ENCODE assay signal across 1 cellular context in the genomic region with DNA sequence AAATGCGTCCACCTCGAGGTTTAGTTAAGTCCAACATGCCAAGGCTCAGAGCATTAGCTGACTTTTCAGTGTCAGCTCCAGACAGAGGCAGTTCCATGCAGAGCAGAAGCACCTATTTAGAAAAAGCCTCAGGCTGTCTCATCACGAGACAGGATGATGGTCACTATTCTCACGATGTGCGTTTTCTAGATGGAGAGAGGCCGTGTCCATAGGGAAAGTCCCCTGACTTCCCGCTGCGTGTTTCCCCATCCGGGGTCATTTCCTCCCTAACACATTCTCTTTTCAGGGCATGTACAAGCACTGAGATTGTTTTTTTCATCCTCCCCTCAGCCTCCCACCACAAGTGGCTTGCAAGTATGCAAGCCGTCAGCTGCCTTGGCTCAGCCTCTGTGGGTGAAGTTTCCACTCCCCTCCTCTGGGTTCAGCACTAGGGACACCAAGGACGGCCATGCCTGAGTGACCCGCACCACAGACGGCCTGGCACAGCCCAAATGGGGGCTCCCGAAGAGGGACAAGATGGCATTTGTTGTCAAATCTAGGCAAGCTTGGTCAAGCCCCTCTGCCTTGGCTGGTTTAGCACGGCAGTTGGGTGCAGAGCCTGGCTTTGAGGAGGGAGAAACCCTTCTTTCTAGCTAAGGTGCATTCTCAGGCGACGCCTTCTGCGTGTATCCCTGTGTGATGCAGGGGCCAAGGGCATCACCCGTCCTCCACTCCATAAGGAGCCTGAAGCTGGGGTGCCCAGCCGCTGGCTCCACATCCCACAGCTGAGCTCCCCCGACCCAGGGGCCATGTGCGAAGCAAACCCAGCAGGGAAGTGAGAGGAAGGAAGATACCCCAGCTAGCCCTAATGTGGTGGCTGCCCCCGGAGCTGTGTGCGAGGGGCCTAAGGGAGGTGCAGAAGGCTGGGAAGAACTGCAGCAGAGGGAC.
TF ChIP-seq lines count a peak whose summit lies in the region.

No MANE protein-coding gene starts in this region.

TF ChIP-seq in IMR-90, 13 proteins besides CTCF, POLR2A, EP300 and RAD21 (continued from another document):
- TF ChIP-seq, protein P1, sequence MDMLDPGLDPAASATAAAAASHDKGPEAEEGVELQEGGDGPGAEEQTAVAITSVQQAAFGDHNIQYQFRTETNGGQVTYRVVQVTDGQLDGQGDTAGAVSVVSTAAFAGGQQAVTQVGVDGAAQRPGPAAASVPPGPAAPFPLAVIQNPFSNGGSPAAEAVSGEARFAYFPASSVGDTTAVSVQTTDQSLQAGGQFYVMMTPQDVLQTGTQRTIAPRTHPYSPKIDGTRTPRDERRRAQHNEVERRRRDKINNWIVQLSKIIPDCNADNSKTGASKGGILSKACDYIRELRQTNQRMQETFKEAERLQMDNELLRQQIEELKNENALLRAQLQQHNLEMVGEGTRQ (IDR thresholded peaks at IDR 0.05; ENCODE audit: low read depth, low read length) = no peak
- TF ChIP-seq CEBPB (IDR thresholded peaks at IDR 0.05; ENCODE audit: low read depth, low read length) = no peak
- TF ChIP-seq, protein P2, sequence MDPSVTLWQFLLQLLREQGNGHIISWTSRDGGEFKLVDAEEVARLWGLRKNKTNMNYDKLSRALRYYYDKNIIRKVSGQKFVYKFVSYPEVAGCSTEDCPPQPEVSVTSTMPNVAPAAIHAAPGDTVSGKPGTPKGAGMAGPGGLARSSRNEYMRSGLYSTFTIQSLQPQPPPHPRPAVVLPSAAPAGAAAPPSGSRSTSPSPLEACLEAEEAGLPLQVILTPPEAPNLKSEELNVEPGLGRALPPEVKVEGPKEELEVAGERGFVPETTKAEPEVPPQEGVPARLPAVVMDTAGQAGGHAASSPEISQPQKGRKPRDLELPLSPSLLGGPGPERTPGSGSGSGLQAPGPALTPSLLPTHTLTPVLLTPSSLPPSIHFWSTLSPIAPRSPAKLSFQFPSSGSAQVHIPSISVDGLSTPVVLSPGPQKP (IDR thresholded peaks at IDR 0.05; ENCODE audit: borderline replicate concordance, low read depth, low read length) = no peak
